Comparison of ENCODE assay signal across 1 cellular context in the genomic region with DNA sequence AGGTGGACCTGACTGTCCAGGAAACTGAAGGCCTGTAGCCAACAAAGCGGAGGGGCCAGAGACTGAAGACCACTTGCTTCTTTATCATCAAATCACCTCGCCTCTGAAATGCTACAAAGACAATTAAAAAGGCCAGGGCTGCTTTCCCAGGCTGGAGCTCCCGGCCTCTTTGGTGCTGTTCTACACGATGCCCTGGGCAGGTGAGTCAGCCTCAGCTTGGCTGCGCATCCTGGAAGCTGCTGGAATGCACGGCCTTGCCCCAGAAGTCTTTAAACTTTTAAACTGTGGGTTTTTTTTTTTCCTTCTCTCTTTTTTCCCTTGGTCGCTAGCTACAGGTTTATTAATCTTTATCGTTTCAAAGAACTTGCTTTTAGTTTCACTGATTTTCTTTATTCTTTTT.
TF ChIP-seq lines count a peak whose summit lies in the region.

No MANE protein-coding gene starts in this region.

TF ChIP-seq in endothelial cell of umbilical vein, 7 proteins besides CTCF, POLR2A, EP300 and RAD21:
- no peak for TF ChIP-seq GATA2 (IDR thresholded peaks at IDR 0.05; ENCODE audit: insufficient read depth, insufficient read length, low read depth, low read length)
- TF ChIP-seq EZH2 (IDR thresholded peaks at IDR 0.05; ENCODE audit: borderline replicate concordance, low read depth, low read length, severe bottlenecking), result no peak
- TF ChIP-seq POLR2AphosphoS5 (IDR thresholded peaks at IDR 0.05; ENCODE audit: insufficient read depth, low read depth, low read length), result peak; percentile 16
- no peak for TF ChIP-seq FOS (IDR thresholded peaks at IDR 0.05; ENCODE audit: borderline replicate concordance, insufficient read depth, low read length)
